In the genomic region with DNA sequence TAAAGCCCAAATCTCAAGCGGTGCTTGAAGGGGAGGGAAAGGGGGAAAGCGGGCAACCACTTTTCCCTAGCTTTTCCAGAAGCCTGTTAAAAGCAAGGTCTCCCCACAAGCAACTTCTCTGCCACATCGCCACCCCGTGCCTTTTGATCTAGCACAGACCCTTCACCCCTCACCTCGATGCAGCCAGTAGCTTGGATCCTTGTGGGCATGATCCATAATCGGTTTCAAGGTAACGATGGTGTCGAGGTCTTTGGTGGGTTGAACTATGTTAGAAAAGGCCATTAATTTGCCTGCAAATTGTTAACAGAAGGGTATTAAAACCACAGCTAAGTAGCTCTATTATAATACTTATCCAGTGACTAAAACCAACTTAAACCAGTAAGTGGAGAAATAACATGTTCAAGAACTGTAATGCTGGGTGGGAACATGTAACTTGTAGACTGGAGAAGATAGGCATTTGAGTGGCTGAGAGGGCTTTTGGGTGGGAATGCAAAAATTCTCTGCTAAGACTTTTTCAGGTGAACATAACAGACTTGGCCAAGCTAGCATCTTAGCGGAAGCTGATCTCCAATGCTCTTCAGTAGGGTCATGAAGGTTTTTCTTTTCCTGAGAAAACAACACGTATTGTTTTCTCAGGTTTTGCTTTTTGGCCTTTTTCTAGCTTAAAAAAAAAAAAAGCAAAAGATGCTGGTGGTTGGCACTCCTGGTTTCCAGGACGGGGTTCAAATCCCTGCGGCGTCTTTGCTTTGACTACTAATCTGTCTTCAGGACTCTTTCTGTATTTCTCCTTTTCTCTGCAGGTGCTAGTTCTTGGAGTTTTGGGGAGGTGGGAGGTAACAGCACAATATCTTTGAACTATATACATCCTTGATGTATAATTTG, we compare ENCODE assay signal across 1 cellular context.
TF ChIP-seq lines count a peak whose summit lies in the region.

No MANE protein-coding gene starts in this region.

TF ChIP-seq in K562, 482 proteins besides CTCF, POLR2A, EP300 and RAD21 (continued from another document and continues in another):
- no peak for TF ChIP-seq MYBL2 (IDR thresholded peaks at IDR 0.05; ENCODE audit: low read depth)
- no peak for TF ChIP-seq MYBL2 (CRISPR knock-in tag; IDR thresholded peaks at IDR 0.05; ENCODE audit: borderline replicate concordance)
- peak; percentile 64; the same call in 1 of the 2 replicates for TF ChIP-seq TCFL5 (CRISPR knock-in tag; conservative IDR thresholded peaks at IDR 0.05)
- TF ChIP-seq KLF16 (IDR thresholded peaks at IDR 0.05): no peak
- TF ChIP-seq, protein P1, sequence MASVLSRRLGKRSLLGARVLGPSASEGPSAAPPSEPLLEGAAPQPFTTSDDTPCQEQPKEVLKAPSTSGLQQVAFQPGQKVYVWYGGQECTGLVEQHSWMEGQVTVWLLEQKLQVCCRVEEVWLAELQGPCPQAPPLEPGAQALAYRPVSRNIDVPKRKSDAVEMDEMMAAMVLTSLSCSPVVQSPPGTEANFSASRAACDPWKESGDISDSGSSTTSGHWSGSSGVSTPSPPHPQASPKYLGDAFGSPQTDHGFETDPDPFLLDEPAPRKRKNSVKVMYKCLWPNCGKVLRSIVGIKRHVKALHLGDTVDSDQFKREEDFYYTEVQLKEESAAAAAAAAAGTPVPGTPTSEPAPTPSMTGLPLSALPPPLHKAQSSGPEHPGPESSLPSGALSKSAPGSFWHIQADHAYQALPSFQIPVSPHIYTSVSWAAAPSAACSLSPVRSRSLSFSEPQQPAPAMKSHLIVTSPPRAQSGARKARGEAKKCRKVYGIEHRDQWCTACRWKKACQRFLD (CRISPR knock-in tag; IDR thresholded peaks at IDR 0.05): no peak
- TF ChIP-seq PHB2 (IDR thresholded peaks at IDR 0.05; ENCODE audit: low read depth): no peak
- TF ChIP-seq, protein P2, sequence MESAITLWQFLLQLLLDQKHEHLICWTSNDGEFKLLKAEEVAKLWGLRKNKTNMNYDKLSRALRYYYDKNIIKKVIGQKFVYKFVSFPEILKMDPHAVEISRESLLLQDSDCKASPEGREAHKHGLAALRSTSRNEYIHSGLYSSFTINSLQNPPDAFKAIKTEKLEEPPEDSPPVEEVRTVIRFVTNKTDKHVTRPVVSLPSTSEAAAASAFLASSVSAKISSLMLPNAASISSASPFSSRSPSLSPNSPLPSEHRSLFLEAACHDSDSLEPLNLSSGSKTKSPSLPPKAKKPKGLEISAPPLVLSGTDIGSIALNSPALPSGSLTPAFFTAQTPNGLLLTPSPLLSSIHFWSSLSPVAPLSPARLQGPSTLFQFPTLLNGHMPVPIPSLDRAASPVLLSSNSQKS (CRISPR knock-in tag; IDR thresholded peaks at IDR 0.05): peak; percentile 39; the same call in 1 of the 2 replicates
- TF ChIP-seq POLR2H (tag; IDR thresholded peaks at IDR 0.05; ENCODE audit: low read depth): peak; percentile 4; the same call in 1 of the 2 replicates
- TF ChIP-seq SRSF7 (optimal IDR thresholded peaks at IDR 0.05; ENCODE audit: low read depth, low read length): no peak
- no peak for TF ChIP-seq SREBF1 (IDR thresholded peaks at IDR 0.05; ENCODE audit: borderline replicate concordance, low read depth, low read length)
- no peak; the same call in 1 of the 2 replicates for TF ChIP-seq XRCC3 (IDR thresholded peaks at IDR 0.05)
- no peak for TF ChIP-seq FOXJ2 (tag; IDR thresholded peaks at IDR 0.05)
- peak; percentile 81; the same call in 1 of the 2 replicates for TF ChIP-seq MXI1 (IDR thresholded peaks at IDR 0.05; ENCODE audit: low read depth, low read length)
- TF ChIP-seq IFI16 (CRISPR knock-in tag; IDR thresholded peaks at IDR 0.05): no peak
- TF ChIP-seq ZFPM2 (CRISPR knock-in tag; IDR thresholded peaks at IDR 0.05): 0 out of 2 replicates have a peak, but pooled peaks have one; percentile 57
- TF ChIP-seq ELF1 (tag; IDR thresholded peaks at IDR 0.05): peak; percentile 7; the same call in 1 of the 2 replicates
- TF ChIP-seq, protein P3, sequence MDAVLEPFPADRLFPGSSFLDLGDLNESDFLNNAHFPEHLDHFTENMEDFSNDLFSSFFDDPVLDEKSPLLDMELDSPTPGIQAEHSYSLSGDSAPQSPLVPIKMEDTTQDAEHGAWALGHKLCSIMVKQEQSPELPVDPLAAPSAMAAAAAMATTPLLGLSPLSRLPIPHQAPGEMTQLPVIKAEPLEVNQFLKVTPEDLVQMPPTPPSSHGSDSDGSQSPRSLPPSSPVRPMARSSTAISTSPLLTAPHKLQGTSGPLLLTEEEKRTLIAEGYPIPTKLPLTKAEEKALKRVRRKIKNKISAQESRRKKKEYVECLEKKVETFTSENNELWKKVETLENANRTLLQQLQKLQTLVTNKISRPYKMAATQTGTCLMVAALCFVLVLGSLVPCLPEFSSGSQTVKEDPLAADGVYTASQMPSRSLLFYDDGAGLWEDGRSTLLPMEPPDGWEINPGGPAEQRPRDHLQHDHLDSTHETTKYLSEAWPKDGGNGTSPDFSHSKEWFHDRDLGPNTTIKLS (IDR thresholded peaks at IDR 0.05; ENCODE audit: borderline replicate concordance, low read depth): no peak
- TF ChIP-seq, protein P4, sequence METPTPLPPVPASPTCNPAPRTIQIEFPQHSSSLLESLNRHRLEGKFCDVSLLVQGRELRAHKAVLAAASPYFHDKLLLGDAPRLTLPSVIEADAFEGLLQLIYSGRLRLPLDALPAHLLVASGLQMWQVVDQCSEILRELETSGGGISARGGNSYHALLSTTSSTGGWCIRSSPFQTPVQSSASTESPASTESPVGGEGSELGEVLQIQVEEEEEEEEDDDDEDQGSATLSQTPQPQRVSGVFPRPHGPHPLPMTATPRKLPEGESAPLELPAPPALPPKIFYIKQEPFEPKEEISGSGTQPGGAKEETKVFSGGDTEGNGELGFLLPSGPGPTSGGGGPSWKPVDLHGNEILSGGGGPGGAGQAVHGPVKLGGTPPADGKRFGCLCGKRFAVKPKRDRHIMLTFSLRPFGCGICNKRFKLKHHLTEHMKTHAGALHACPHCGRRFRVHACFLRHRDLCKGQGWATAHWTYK (CRISPR knock-in tag; IDR thresholded peaks at IDR 0.05): peak; percentile 71
- TF ChIP-seq YY1 (IDR thresholded peaks at IDR 0.05; ENCODE audit: borderline replicate concordance in 1 of 3, control insufficient read depth in 1 of 3, extremely low read depth in 1 of 3, insufficient read depth in 3 of 3, insufficient read length in 1 of 3, insufficient replicate concordance in 2 of 3, low read depth in 1 of 3, low read length in 2 of 3): peak in 1 of 3 experiments; percentile 38
- no peak for TF ChIP-seq MECOM (CRISPR knock-in tag; IDR thresholded peaks at IDR 0.05)
- TF ChIP-seq TEAD1 (CRISPR knock-in tag; IDR thresholded peaks at IDR 0.05): peak in 1 of 2 experiments; percentile 90; a peak in 3 of 4 replicates
- TF ChIP-seq, protein P5, sequence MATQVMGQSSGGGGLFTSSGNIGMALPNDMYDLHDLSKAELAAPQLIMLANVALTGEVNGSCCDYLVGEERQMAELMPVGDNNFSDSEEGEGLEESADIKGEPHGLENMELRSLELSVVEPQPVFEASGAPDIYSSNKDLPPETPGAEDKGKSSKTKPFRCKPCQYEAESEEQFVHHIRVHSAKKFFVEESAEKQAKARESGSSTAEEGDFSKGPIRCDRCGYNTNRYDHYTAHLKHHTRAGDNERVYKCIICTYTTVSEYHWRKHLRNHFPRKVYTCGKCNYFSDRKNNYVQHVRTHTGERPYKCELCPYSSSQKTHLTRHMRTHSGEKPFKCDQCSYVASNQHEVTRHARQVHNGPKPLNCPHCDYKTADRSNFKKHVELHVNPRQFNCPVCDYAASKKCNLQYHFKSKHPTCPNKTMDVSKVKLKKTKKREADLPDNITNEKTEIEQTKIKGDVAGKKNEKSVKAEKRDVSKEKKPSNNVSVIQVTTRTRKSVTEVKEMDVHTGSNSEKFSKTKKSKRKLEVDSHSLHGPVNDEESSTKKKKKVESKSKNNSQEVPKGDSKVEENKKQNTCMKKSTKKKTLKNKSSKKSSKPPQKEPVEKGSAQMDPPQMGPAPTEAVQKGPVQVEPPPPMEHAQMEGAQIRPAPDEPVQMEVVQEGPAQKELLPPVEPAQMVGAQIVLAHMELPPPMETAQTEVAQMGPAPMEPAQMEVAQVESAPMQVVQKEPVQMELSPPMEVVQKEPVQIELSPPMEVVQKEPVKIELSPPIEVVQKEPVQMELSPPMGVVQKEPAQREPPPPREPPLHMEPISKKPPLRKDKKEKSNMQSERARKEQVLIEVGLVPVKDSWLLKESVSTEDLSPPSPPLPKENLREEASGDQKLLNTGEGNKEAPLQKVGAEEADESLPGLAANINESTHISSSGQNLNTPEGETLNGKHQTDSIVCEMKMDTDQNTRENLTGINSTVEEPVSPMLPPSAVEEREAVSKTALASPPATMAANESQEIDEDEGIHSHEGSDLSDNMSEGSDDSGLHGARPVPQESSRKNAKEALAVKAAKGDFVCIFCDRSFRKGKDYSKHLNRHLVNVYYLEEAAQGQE (CRISPR knock-in tag; IDR thresholded peaks at IDR 0.05; ENCODE audit: low read depth): no peak
- TF ChIP-seq, protein P6, sequence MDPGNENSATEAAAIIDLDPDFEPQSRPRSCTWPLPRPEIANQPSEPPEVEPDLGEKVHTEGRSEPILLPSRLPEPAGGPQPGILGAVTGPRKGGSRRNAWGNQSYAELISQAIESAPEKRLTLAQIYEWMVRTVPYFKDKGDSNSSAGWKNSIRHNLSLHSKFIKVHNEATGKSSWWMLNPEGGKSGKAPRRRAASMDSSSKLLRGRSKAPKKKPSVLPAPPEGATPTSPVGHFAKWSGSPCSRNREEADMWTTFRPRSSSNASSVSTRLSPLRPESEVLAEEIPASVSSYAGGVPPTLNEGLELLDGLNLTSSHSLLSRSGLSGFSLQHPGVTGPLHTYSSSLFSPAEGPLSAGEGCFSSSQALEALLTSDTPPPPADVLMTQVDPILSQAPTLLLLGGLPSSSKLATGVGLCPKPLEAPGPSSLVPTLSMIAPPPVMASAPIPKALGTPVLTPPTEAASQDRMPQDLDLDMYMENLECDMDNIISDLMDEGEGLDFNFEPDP (CRISPR knock-in tag; IDR thresholded peaks at IDR 0.05): peak; percentile 13; the same call in 1 of the 2 replicates
- TF ChIP-seq NCOA6 (IDR thresholded peaks at IDR 0.05): peak; percentile 45; the same call in 1 of the 2 replicates
- 0 out of 2 replicates have a peak, but pooled peaks have one; percentile 29 for TF ChIP-seq ZNF75A (CRISPR knock-in tag; IDR thresholded peaks at IDR 0.05)
- TF ChIP-seq PHF8 (IDR thresholded peaks at IDR 0.05; ENCODE audit: borderline replicate concordance, low read length): no peak; the same call in 1 of the 2 replicates
- peak; percentile 77 for TF ChIP-seq ZNF23 (CRISPR knock-in tag; IDR thresholded peaks at IDR 0.05)
- TF ChIP-seq POLR2AphosphoS5 (IDR thresholded peaks at IDR 0.05; ENCODE audit: control insufficient read depth, insufficient read depth, low read depth, low read length): peak; percentile 96
- TF ChIP-seq KAT7 (CRISPR knock-in tag; IDR thresholded peaks at IDR 0.05; ENCODE audit: borderline replicate concordance): peak; percentile 85
- peak; percentile 88 for TF ChIP-seq ZNF717 (CRISPR knock-in tag; IDR thresholded peaks at IDR 0.05)
- TF ChIP-seq, protein P7, sequence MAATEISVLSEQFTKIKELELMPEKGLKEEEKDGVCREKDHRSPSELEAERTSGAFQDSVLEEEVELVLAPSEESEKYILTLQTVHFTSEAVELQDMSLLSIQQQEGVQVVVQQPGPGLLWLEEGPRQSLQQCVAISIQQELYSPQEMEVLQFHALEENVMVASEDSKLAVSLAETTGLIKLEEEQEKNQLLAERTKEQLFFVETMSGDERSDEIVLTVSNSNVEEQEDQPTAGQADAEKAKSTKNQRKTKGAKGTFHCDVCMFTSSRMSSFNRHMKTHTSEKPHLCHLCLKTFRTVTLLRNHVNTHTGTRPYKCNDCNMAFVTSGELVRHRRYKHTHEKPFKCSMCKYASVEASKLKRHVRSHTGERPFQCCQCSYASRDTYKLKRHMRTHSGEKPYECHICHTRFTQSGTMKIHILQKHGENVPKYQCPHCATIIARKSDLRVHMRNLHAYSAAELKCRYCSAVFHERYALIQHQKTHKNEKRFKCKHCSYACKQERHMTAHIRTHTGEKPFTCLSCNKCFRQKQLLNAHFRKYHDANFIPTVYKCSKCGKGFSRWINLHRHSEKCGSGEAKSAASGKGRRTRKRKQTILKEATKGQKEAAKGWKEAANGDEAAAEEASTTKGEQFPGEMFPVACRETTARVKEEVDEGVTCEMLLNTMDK (IDR thresholded peaks at IDR 0.05; ENCODE audit: borderline replicate concordance, insufficient read depth, low read depth, low read length, poor library complexity, severe bottlenecking): no peak
- no peak for TF ChIP-seq NR2C2 (CRISPR knock-in tag; IDR thresholded peaks at IDR 0.05)
- no peak for TF ChIP-seq NR2C2 (tag; IDR thresholded peaks at IDR 0.05)
- 0 out of 2 replicates have a peak, but pooled peaks have one; percentile 41 for TF ChIP-seq ESRRB (CRISPR knock-in tag; IDR thresholded peaks at IDR 0.05; ENCODE audit: borderline replicate concordance)
- TF ChIP-seq, protein P8, sequence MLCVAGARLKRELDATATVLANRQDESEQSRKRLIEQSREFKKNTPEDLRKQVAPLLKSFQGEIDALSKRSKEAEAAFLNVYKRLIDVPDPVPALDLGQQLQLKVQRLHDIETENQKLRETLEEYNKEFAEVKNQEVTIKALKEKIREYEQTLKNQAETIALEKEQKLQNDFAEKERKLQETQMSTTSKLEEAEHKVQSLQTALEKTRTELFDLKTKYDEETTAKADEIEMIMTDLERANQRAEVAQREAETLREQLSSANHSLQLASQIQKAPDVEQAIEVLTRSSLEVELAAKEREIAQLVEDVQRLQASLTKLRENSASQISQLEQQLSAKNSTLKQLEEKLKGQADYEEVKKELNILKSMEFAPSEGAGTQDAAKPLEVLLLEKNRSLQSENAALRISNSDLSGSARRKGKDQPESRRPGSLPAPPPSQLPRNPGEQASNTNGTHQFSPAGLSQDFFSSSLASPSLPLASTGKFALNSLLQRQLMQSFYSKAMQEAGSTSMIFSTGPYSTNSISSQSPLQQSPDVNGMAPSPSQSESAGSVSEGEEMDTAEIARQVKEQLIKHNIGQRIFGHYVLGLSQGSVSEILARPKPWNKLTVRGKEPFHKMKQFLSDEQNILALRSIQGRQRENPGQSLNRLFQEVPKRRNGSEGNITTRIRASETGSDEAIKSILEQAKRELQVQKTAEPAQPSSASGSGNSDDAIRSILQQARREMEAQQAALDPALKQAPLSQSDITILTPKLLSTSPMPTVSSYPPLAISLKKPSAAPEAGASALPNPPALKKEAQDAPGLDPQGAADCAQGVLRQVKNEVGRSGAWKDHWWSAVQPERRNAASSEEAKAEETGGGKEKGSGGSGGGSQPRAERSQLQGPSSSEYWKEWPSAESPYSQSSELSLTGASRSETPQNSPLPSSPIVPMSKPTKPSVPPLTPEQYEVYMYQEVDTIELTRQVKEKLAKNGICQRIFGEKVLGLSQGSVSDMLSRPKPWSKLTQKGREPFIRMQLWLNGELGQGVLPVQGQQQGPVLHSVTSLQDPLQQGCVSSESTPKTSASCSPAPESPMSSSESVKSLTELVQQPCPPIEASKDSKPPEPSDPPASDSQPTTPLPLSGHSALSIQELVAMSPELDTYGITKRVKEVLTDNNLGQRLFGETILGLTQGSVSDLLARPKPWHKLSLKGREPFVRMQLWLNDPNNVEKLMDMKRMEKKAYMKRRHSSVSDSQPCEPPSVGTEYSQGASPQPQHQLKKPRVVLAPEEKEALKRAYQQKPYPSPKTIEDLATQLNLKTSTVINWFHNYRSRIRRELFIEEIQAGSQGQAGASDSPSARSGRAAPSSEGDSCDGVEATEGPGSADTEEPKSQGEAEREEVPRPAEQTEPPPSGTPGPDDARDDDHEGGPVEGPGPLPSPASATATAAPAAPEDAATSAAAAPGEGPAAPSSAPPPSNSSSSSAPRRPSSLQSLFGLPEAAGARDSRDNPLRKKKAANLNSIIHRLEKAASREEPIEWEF (CRISPR knock-in tag; IDR thresholded peaks at IDR 0.05): 0 out of 2 replicates have a peak, but pooled peaks have one; percentile 18
